9 cellular contexts compared by ENCODE assay signal in the genomic region with DNA sequence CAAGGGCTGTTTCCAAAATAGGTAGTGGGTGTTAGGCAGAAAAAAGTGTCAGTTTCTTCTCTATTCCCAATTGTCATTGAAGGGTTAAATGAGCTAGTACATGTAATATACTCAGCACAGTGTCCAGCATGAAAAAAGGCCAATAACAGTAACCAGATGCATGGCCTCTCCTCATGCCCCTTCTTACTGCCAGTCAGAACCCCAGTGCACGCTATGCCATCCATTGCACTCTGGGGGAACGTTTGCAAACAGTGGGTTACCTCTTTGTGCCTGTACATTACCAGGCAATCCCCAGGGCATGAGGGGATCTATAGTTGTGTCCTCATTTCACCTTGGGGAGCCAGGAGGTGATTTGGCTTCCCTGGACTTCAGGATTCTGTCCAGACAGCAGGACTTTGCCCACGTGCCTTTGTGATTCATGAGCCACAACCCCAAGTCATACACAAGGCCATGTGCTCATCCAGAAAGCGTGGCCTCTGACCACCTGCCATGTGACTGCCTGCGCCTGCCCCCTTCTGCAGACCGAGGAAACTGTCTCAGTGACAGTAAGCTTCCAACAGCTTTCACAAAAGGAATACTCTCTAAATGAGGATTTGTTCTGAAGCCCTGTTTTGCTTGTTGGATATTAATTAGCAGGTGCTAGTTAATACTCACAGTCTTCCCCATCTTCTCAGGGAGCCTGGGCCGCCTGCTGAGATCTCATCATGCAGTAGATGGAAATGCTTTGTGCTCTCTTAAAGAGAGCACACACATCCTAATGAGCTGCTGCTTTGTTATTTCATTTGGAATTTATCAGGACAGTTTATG. TPM values are rescaled to one million over a fixed set of nuclear protein-coding genes. Genes with fewer than 3 reads are reported as not detected.
DNase-seq lines count a peak whose midpoint lies in the region; ATAC-seq, FAIRE-seq and TF ChIP-seq lines count a peak whose summit lies in the region.
"Had no signal": no experiment of that assay in that cellular context is flagged by ENCODE, and none has a peak within 500 bp of the region (broad histone marks: within the 10 kb centered on the region; RNA-seq: fewer than 3 reads in every experiment).

No MANE protein-coding gene starts in this region.

- no peak overlapping the region for H2BK5ac ChIP-seq in H1 (ENCODE audit: low read depth, low read length)

- peak; percentile 29; the same call in 1 of the 2 replicates for TF ChIP-seq CTCF in BE2C (IDR thresholded peaks at IDR 0.05; ENCODE audit: low read depth, low read length)
- TF ChIP-seq CTCF in H1 (IDR thresholded peaks at IDR 0.05; ENCODE audit: control extremely low read depth in 1 of 3, insufficient read depth in 1 of 3, low read depth in 1 of 3, low read length in 3 of 3) = peak; percentile 50 to 66 (median 65)

- no peak overlapping the region for H4K8ac ChIP-seq in H1 (ENCODE audit: extremely low read depth, insufficient read depth, low read length)

- H3K4me3 ChIP-seq in BE2C (ENCODE audit: low read depth, low read length) (no peak overlapping the region), H1 (ENCODE audit: extremely low read depth in 1 of 4, insufficient read depth in 2 of 4, low read depth in 3 of 4, low read length in 4 of 4) (no peak overlapping the region), muscle layer of colon (ENCODE audit: low read depth in 1 of 2, low read length in 2 of 2) (peak overlapping the region in 1 of 2 donors; percentile 16)
- H3K4me3 ChIP-seq: ascending aorta had no signal

- TF ChIP-seq EP300 in H1 (IDR thresholded peaks at IDR 0.05; ENCODE audit: borderline replicate concordance in 1 of 2, low read depth in 2 of 2, low read length in 2 of 2) = no peak

- no peaks in the 10 kb centered on the region for H4K20me1 ChIP-seq in H1 (replicated peaks in 1 of 2; ENCODE audit: control insufficient read depth in 1 of 2, insufficient read depth in 2 of 2, low read length in 2 of 2)

- no peak overlapping the region for H4K5ac ChIP-seq in H1 (ENCODE audit: insufficient read length, low read depth, low read length)

- ATAC-seq in HG03521 (IDR thresholded peaks at IDR 0.05; ENCODE audit: unreplicated experiment) = no peak
- ATAC-seq in HG03039 (IDR thresholded peaks at IDR 0.05; ENCODE audit: unreplicated experiment) = no peak

- H3K23ac ChIP-seq in H1 (ENCODE audit: insufficient read length) = no peak overlapping the region

- CTCF ChIA-PET in H1 (lab: Charles Lee; ENCODE audit: partially characterized antibody) = interaction anchor here (0.7 to 4.2 kb wide), 18 partner anchors 9 to 218 kb away, joined by 3 to 29 read pairs (median 4); no protein-coding TSS in a partner anchor

- peak overlapping the region; percentile 45 for H2BK12ac ChIP-seq in H1 (ENCODE audit: low read depth, low read length)

- H3K56ac ChIP-seq in H1 (replicated peaks; ENCODE audit: insufficient read length, low read depth, low read length) = no peak overlapping the region

- 0 out of 2 replicates have a peak overlapping the region, but pooled peaks have one; percentile 3 for H2AK5ac ChIP-seq in H1 (ENCODE audit: low read depth, low read length)

- no peaks in the 10 kb centered on the region for H3K9me3 ChIP-seq in BE2C
- no peaks in the 10 kb centered on the region for H3K9me3 ChIP-seq in H1 (ENCODE audit: insufficient read depth in 2 of 2, low read depth in 1 of 2, low read length in 1 of 2)
- no peaks in the 10 kb centered on the region for H3K9me3 ChIP-seq in muscle layer of colon (ENCODE audit: low read length)
- H3K9me3 ChIP-seq: ascending aorta had no signal

- H3K18ac ChIP-seq in H1 (ENCODE audit: extremely low read depth, low read length) = no peak overlapping the region

- H2BK120ac ChIP-seq in H1 (replicated peaks; ENCODE audit: low read depth, low read length) = no peak overlapping the region

- H3K4me1 ChIP-seq in BE2C (peaks cover 23% of the 10 kb centered on the region), H1 (replicated peaks in 1 of 4; ENCODE audit: control insufficient read depth in 3 of 4, insufficient read depth in 4 of 4, low read length in 3 of 4) (peaks cover 3 to 9% (median 6%) of the 10 kb centered on the region in 4 experiments), muscle layer of colon (ENCODE audit: insufficient read depth, low read length) (peaks cover 40% of the 10 kb centered on the region)

- no peak overlapping the region for H2BK15ac ChIP-seq in H1 (ENCODE audit: low read length)

- no peak for TF ChIP-seq POLR2A in H1 (IDR thresholded peaks at IDR 0.05; ENCODE audit: control extremely low read depth in 1 of 2, low read depth in 2 of 2, low read length in 2 of 2)

- peak; percentile 60 to 66 for TF ChIP-seq RAD21 in H1 (IDR thresholded peaks at IDR 0.05 in 1 of 2, conservative IDR thresholded peaks at IDR 0.05 in 1 of 2; ENCODE audit: low read depth in 2 of 2, low read length in 2 of 2)

- H2BK20ac ChIP-seq in H1 (ENCODE audit: low read length) = 0 out of 2 replicates have a peak overlapping the region, but pooled peaks have one; percentile 16

- DNase-seq in BE2C = peak; percentile 55
- peak; percentile 12 for DNase-seq in NCI-H146 treated with DMSO at 0.1 percent for 48 hours (lab: John Stamatoyannopoulos, UW; ENCODE audit: unreplicated experiment)
- peak; percentile 17 to 66 for DNase-seq in H1 (ENCODE audit: low read depth in 1 of 2, low spot score in 2 of 2)
- no peak for DNase-seq in GM19240 (ENCODE audit: insufficient read length, low spot score)
- DNase-seq in activated CD4-positive, alpha-beta T cell treated with anti-CD3 and anti-CD28 coated beads, Interleukin-2, amount 50 U/mL, for 1 hour = no peak

- no peak overlapping the region for H3K4ac ChIP-seq in H1 (replicated peaks; ENCODE audit: insufficient read length, low read depth, low read length)

- H3K27ac ChIP-seq in H1 (ENCODE audit: low read depth, low read length) (no peak overlapping the region), muscle layer of colon (ENCODE audit: low read depth, low read length) (no peak overlapping the region)
- H3K27ac ChIP-seq: ascending aorta had no signal

- POLR2A ChIA-PET in H1 (lab: Charles Lee; ENCODE audit: partially characterized antibody) = interaction anchor here (1.0 to 1.3 kb wide), 3 partner anchors 8 to 25 kb away, joined by 3 to 4 read pairs (median 3); no protein-coding TSS in a partner anchor

- H3K79me1 ChIP-seq in H1 (ENCODE audit: low read depth, low read length) = no peaks in the 10 kb centered on the region

- peak overlapping the region in 1 of 4 experiments; percentile 14; a peak in 1 of 7 replicates for H3K9ac ChIP-seq in H1 (replicated peaks in 1 of 4; ENCODE audit: extremely low read depth in 1 of 4, low read depth in 3 of 4, low read length in 3 of 4)
- peak overlapping the region; percentile 20 for H3K9ac ChIP-seq in muscle layer of colon (ENCODE audit: low read length)

- no peaks in the 10 kb centered on the region for H3K79me2 ChIP-seq in H1 (ENCODE audit: control insufficient read depth in 1 of 2, insufficient read depth in 2 of 2, low read length in 2 of 2)

- H3K14ac ChIP-seq in H1 (ENCODE audit: insufficient read length) = no peak overlapping the region

- WGBS in H1 (ENCODE audit: extremely low coverage in 1 of 2, insufficient coverage in 1 of 2, insufficient read length in 1 of 2, insufficient replicate concordance in 2 of 2, low coverage in 1 of 2, low lambda C conversion rate in 2 of 2, missing lambda C conversion rate in 1 of 2), 2 experiments = 41% methylated on average over 7 of the region's 7 CpGs; no CpG with 5 or more reads in 1 of the 2 experiments

- no peaks in the 10 kb centered on the region for H3K27me3 ChIP-seq in BE2C
- H3K27me3 ChIP-seq in H1 (replicated peaks in 1 of 4; ENCODE audit: control insufficient read depth in 3 of 4, extremely low read depth in 1 of 4, insufficient read depth in 3 of 4, low read length in 3 of 4) = no peaks in the 10 kb centered on the region
- no peaks in the 10 kb centered on the region for H3K27me3 ChIP-seq in muscle layer of colon (ENCODE audit: control insufficient read depth in 1 of 2, insufficient read depth in 2 of 2, low read length in 2 of 2)
- H3K27me3 ChIP-seq: ascending aorta had no signal

- no peak overlapping the region; a peak in 1 of 4 replicates for H3K4me2 ChIP-seq in H1 (ENCODE audit: insufficient read depth in 1 of 2, low read depth in 2 of 2, low read length in 2 of 2)

- peak overlapping the region; percentile 2 for H4K91ac ChIP-seq in H1 (replicated peaks; ENCODE audit: insufficient read length, low read length)

- FAIRE-seq in H1 (lab: Jason Lieb, UNC) = no peak

- H2AFZ ChIP-seq in H1 (ENCODE audit: low read length) = peak overlapping the region; percentile 64; the same call in 1 of the 2 replicates

- H3K36me3 ChIP-seq in BE2C (no peaks in the 10 kb centered on the region), H1 (ENCODE audit: control insufficient read depth in 2 of 4, insufficient read depth in 4 of 4, low read length in 3 of 4) (no peaks in the 10 kb centered on the region), muscle layer of colon (ENCODE audit: insufficient read depth, low read length) (no peaks in the 10 kb centered on the region)
- H3K36me3 ChIP-seq: ascending aorta had no signal

- H3K23me2 ChIP-seq in H1 (ENCODE audit: low read depth, low read length) = no peaks in the 10 kb centered on the region

TF ChIP-seq in H1, 55 proteins besides CTCF, POLR2A, EP300 and RAD21 (continues in another document):
- TF ChIP-seq EGR1 (IDR thresholded peaks at IDR 0.05; ENCODE audit: borderline replicate concordance, low read depth, low read length) (no peak), SP2 (IDR thresholded peaks at IDR 0.05; ENCODE audit: low read length) (no peak), JUN (IDR thresholded peaks at IDR 0.05; ENCODE audit: low read depth, low read length) (no peak), GTF2F1 (IDR thresholded peaks at IDR 0.05; ENCODE audit: borderline replicate concordance, low read depth, low read length) (no peak), TAF7 (optimal IDR thresholded peaks at IDR 0.05; ENCODE audit: borderline replicate concordance, low read depth, low read length) (no peak)
- TF ChIP-seq, protein P1, sequence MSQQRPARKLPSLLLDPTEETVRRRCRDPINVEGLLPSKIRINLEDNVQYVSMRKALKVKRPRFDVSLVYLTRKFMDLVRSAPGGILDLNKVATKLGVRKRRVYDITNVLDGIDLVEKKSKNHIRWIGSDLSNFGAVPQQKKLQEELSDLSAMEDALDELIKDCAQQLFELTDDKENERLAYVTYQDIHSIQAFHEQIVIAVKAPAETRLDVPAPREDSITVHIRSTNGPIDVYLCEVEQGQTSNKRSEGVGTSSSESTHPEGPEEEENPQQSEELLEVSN (IDR thresholded peaks at IDR 0.05) = peak; percentile 94

RNA-seq across cellular contexts. Expression of a gene that starts 36.8 kb away (rescaled TPM):
- 6.8 TPM for polyA plus RNA-seq in BE2C (2012; ENCODE audit: insufficient read depth, insufficient read length, low read depth)
- 10.6 and 10.7 TPM in 2 replicates for total RNA-seq in H1 (2021; fragmentation: NEBNext Ultra II Directional; extraction: Animal tissue kit (Norgen Biotek cat#: 25700))
- 5.9 and 9.0 TPM in 2 replicates for polyA plus RNA-seq in H1 (2011; rRNA removed)
- polyA plus RNA-seq in H1 (2011; cell fraction: cytosol; rRNA removed) = 6.6 TPM
- polyA plus RNA-seq in H1 (2011; cell fraction: nucleus; rRNA removed) = 9.4 TPM
- polyA plus RNA-seq in H1 (2012, experiment 1 of 2) = 8.3 to 10.8 TPM (median 9.8 TPM) in 4 replicates
- polyA plus RNA-seq in H1 (2012, experiment 2 of 2) = 8.0 TPM
- 13.4 TPM for polyA plus RNA-seq in H1 (2013, experiment 1 of 2)
- 17.1 TPM for polyA plus RNA-seq in H1 (2013, experiment 2 of 2)
- 6.5 and 10.3 TPM in 2 replicates for polyA minus RNA-seq in H1 (2011; rRNA and poly(A)+ RNA removed)
- polyA minus RNA-seq in H1 (2011; cell fraction: cytosol; rRNA and poly(A)+ RNA removed) = 10.8 TPM
- 3.5 TPM for polyA minus RNA-seq in H1 (2011; cell fraction: nucleus; rRNA and poly(A)+ RNA removed)

Comparison
In these comparisons a context has a peak if more than half of its experiments do, and no peak if none do; other contexts are left out.
1. DNase-seq: peak in BE2C (single experiment), NCI-H146 treated with DMSO at 0.1 percent for 48 hours (single experiment) and H1 (2 of 2); none in GM19240 (single experiment) and activated CD4-positive, alpha-beta T cell treated with anti-CD3 and anti-CD28 coated beads, Interleukin-2, amount 50 U/mL, for 1 hour (single experiment).